8 cellular contexts compared by ENCODE assay signal in genomic region chr14:93114068-93114710, GRCh38. TPM values are rescaled to one million over a fixed set of nuclear protein-coding genes. Genes with fewer than 3 reads are reported as not detected.
DNase-seq lines count a peak whose midpoint lies in the region; ATAC-seq and TF ChIP-seq lines count a peak whose summit lies in the region.

No MANE protein-coding gene starts in this region.

- peak overlapping the region; percentile 88 for H3K4me3 Mint-ChIP-seq in CD8-positive, alpha-beta T cell

- no peaks in the 10 kb centered on the region for H3K27me3 ChIP-seq in CD8-positive, alpha-beta T cell (ENCODE audit: insufficient read depth, low read length)
- no peaks in the 10 kb centered on the region for H3K27me3 ChIP-seq in Karpas-422 (ENCODE audit: low read length)
- no peaks in the 10 kb centered on the region for H3K27me3 ChIP-seq in body of pancreas
- no peaks in the 10 kb centered on the region for H3K27me3 ChIP-seq in liver (ENCODE audit: control insufficient read depth in 4 of 4, insufficient read depth in 4 of 4, low read length in 3 of 4)
- no peaks in the 10 kb centered on the region for H3K27me3 ChIP-seq in thyroid gland

- peaks cover 39% of the 10 kb centered on the region for H3K4me1 Mint-ChIP-seq in CD8-positive, alpha-beta T cell (ENCODE audit: low read depth)

- ATAC-seq in CD8-positive, alpha-beta T cell, result no peak
- ATAC-seq in body of pancreas, result no peak
- no peak for ATAC-seq in GM19395 (IDR thresholded peaks at IDR 0.05; ENCODE audit: unreplicated experiment)
- no peak for ATAC-seq in HG03432 (IDR thresholded peaks at IDR 0.05; ENCODE audit: unreplicated experiment)

- H3K36me3 ChIP-seq in CD8-positive, alpha-beta T cell (ENCODE audit: insufficient read depth, low read length), result no peaks in the 10 kb centered on the region
- H3K36me3 ChIP-seq in Karpas-422 (ENCODE audit: insufficient read depth, low read length) (no peaks in the 10 kb centered on the region), body of pancreas (replicated peaks in 1 of 2; ENCODE audit: insufficient read depth in 1 of 2, low read depth in 2 of 2) (no peaks in the 10 kb centered on the region), liver (ENCODE audit: control insufficient read depth in 4 of 4, insufficient read depth in 3 of 4, low read depth in 1 of 4, low read length in 3 of 4) (no peaks in the 10 kb centered on the region), thyroid gland (no peaks in the 10 kb centered on the region)

- no peak for TF ChIP-seq CTCF in CD8-positive, alpha-beta T cell (IDR thresholded peaks at IDR 0.05)
- TF ChIP-seq CTCF in body of pancreas (IDR thresholded peaks at IDR 0.05) (no peak), liver (IDR thresholded peaks at IDR 0.05; ENCODE audit: low read depth, low read length, missing input control) (no peak), thyroid gland (IDR thresholded peaks at IDR 0.05) (no peak)

- intact Hi-C loops in CD8-positive, alpha-beta T cell (cut with DNase I, micrococcal nuclease), result loop anchor here (2.0 to 10.0 kb wide), 3 partner anchors 219 to 781 kb away; partner anchors contain the start of genes BTBD7 (in 1 of the 2) and GOLGA5 (in 1 of the 2)
- intact Hi-C loops in body of pancreas (cut with DNase I), result loop anchor here (10.0 kb wide), 1 partner anchor 61 kb away; no protein-coding TSS in a partner anchor
- intact Hi-C loops in thyroid gland (cut with DNase I), result no loop called here

- H3K4me1 ChIP-seq in CD8-positive, alpha-beta T cell (ENCODE audit: insufficient read depth, low read length), result peaks cover 34% of the 10 kb centered on the region
- H3K4me1 ChIP-seq in Karpas-422 (ENCODE audit: low read length), result peaks cover 20% of the 10 kb centered on the region
- peaks cover 27% of the 10 kb centered on the region for H3K4me1 ChIP-seq in body of pancreas
- peaks cover 5 to 42% (median 26%) of the 10 kb centered on the region in 4 donors for H3K4me1 ChIP-seq in liver (ENCODE audit: control insufficient read depth in 4 of 4, insufficient read depth in 4 of 4, low read length in 3 of 4)
- H3K4me1 ChIP-seq in thyroid gland, result peaks cover 25 to 32% of the 10 kb centered on the region in 2 donors

- no peaks in the 10 kb centered on the region for H3K79me2 ChIP-seq in Karpas-422 (ENCODE audit: low read length)

- CTCF ChIA-PET in CD8-positive, alpha-beta T cell (lab: Charles Lee), result interaction anchor here (0.6 to 13.7 kb wide), 37 partner anchors 10 to 1892 kb away, joined by 3 to 249 read pairs (median 7); partner anchors contain the start of genes LYSET and MOAP1

- TF ChIP-seq RAD21 in liver (IDR thresholded peaks at IDR 0.05), result no peak

- peaks cover 19% of the 10 kb centered on the region; the same call in 1 of the 2 replicates for H4K20me1 ChIP-seq in Karpas-422 (ENCODE audit: insufficient read depth, low read depth, low read length)

- 7 to 16% methylated on average over 5 to 18 of the region's 18 CpGs for WGBS in body of pancreas, 2 donors
- WGBS in liver, result 19% methylated on average over 18 of the region's 18 CpGs
- WGBS in thyroid gland, 2 donors, result 26 to 39% methylated on average over 18 of the region's 18 CpGs

- H2AFZ ChIP-seq in Karpas-422 (ENCODE audit: low read length), result no peak overlapping the region

- no peaks in the 10 kb centered on the region for H3K9me2 ChIP-seq in Karpas-422 (replicated peaks; ENCODE audit: insufficient read depth, low read length)

- peak overlapping the region; percentile 89 for H3K27ac Mint-ChIP-seq in CD8-positive, alpha-beta T cell

- peak overlapping the region; percentile 60 for H3K9ac ChIP-seq in Karpas-422 (ENCODE audit: low read length)
- H3K9ac ChIP-seq in liver (ENCODE audit: low read depth in 1 of 2, low read length in 2 of 2), result peak overlapping the region; percentile 29 to 82

- peak overlapping the region; percentile 53 for H3K27ac ChIP-seq in CD8-positive, alpha-beta T cell (ENCODE audit: low read depth, low read length)
- no peak overlapping the region for H3K27ac ChIP-seq in Karpas-422 (ENCODE audit: low read length)
- H3K27ac ChIP-seq in body of pancreas, result peak overlapping the region; percentile 92 to 97 (median 94)
- H3K27ac ChIP-seq in liver (ENCODE audit: low read depth in 1 of 2, low read length in 2 of 2), result peak overlapping the region; percentile 70 to 85
- H3K27ac ChIP-seq in thyroid gland, result peak overlapping the region; percentile 80 to 96 (median 85)

- H3K36me3 Mint-ChIP-seq in CD8-positive, alpha-beta T cell, result peaks cover 6% of the 10 kb centered on the region

- H3K9me3 Mint-ChIP-seq in CD8-positive, alpha-beta T cell, result no peaks in the 10 kb centered on the region

- POLR2A ChIA-PET in CD8-positive, alpha-beta T cell (lab: Charles Lee), result interaction anchor here (0.6 to 3.3 kb wide), 13 partner anchors 11 to 1542 kb away, joined by 3 to 27 read pairs (median 4); partner anchors contain the start of genes LYSET and MOAP1

- peak overlapping the region; percentile 71 for H3K4me2 ChIP-seq in Karpas-422 (ENCODE audit: low read depth, low read length, poor library complexity, severe bottlenecking)

- H3K9me3 ChIP-seq in CD8-positive, alpha-beta T cell (ENCODE audit: low read length), result no peaks in the 10 kb centered on the region
- H3K9me3 ChIP-seq in Karpas-422 (ENCODE audit: low read length) (no peaks in the 10 kb centered on the region), body of pancreas (no peaks in the 10 kb centered on the region), liver (ENCODE audit: control insufficient read depth in 4 of 4, low read length in 3 of 4) (no peaks in the 10 kb centered on the region), thyroid gland (no peaks in the 10 kb centered on the region)

- TF ChIP-seq POLR2A in body of pancreas (IDR thresholded peaks at IDR 0.05) (no peak), thyroid gland (IDR thresholded peaks at IDR 0.05) (no peak)

- H3K4me3 ChIP-seq in CD8-positive, alpha-beta T cell (ENCODE audit: low read depth, low read length), result peak overlapping the region; percentile 76
- H3K4me3 ChIP-seq in Karpas-422 (ENCODE audit: low read length) (peak overlapping the region; percentile 67), body of pancreas (peak overlapping the region; percentile 64 to 76), liver (ENCODE audit: low read depth in 1 of 3, low read length in 3 of 3) (peak overlapping the region; percentile 72 to 80 (median 76)), thyroid gland (replicated peaks in 1 of 3) (peak overlapping the region; percentile 54 to 86 (median 78))

- no peaks in the 10 kb centered on the region for H3K27me3 Mint-ChIP-seq in CD8-positive, alpha-beta T cell (ENCODE audit: low read depth)

- peak in 2 of 7 experiments; percentile 17 to 52 for DNase-seq in CD8-positive, alpha-beta T cell
- DNase-seq in Karpas-422 (no peak), body of pancreas (peak in 2 of 4 donors; percentile 21 to 32), thyroid gland (peak in 1 of 2 donors; percentile 10), DMS153 treated with DMSO at 0.1 percent for 48 hours (lab: John Stamatoyannopoulos, UW; ENCODE audit: unreplicated experiment) (no peak)

TF ChIP-seq in liver, 16 proteins besides CTCF, POLR2A, EP300 and RAD21 (continues in another document):
- no peak for TF ChIP-seq TAF1 (conservative IDR thresholded peaks at IDR 0.05)
- TF ChIP-seq YY1 (IDR thresholded peaks at IDR 0.05), result no peak
- TF ChIP-seq ZBTB33 (IDR thresholded peaks at IDR 0.05), result no peak
- TF ChIP-seq NR2F2 (IDR thresholded peaks at IDR 0.05), result no peak
- no peak for TF ChIP-seq EGR1 (IDR thresholded peaks at IDR 0.05; ENCODE audit: low read depth in 2 of 2)
- no peak for TF ChIP-seq JUND (IDR thresholded peaks at IDR 0.05)
- TF ChIP-seq RXRA (IDR thresholded peaks at IDR 0.05), result no peak
- TF ChIP-seq FOXA1 (IDR thresholded peaks at IDR 0.05), result no peak
- TF ChIP-seq HNF4G (IDR thresholded peaks at IDR 0.05), result no peak
- TF ChIP-seq HNF4A (conservative IDR thresholded peaks at IDR 0.05), result no peak
- TF ChIP-seq FOXA2 (IDR thresholded peaks at IDR 0.05), result no peak
- no peak for TF ChIP-seq ATF3 (IDR thresholded peaks at IDR 0.05)
- TF ChIP-seq GABPA (IDR thresholded peaks at IDR 0.05 in 1 of 2, conservative IDR thresholded peaks at IDR 0.05 in 1 of 2), result no peak
- TF ChIP-seq SP1 (IDR thresholded peaks at IDR 0.05), result no peak

RNA-seq across cellular contexts. Expression of gene ITPK1, which starts 1.5 kb away (rescaled TPM):
- 10 to 100 TPM; 24.9 to 27.9 TPM for total RNA-seq in CD8-positive, alpha-beta T cell
- 6.3 and 23.7 TPM in 2 replicates for total RNA-seq in Karpas-422 (2014; rRNA removed; shearing (Covaris generic); ENCODE audit: low replicate concordance)
- 10 to 100 TPM; 30.1 to 32.6 TPM for total RNA-seq in body of pancreas
- 10 to 100 TPM in 1 of 2 donors, 1 to 10 TPM in 1; 9.0 to 41.2 TPM for total RNA-seq in liver
- polyA plus RNA-seq in liver, result 10 to 100 TPM in 1 of 2 donors, 1 to 10 TPM in 1; 9.4 to 31.3 TPM
- 10 to 100 TPM; 43.9 to 56.1 (median 44.5) TPM for total RNA-seq in thyroid gland
